9 cellular contexts compared by ENCODE assay signal in genomic region chrX:74232859-74233258, GRCh38.
DNase-seq lines count a peak whose midpoint lies in the region; FAIRE-seq and TF ChIP-seq lines count a peak whose summit lies in the region.
"Had no signal": no experiment of that assay in that cellular context is flagged by ENCODE, and none has a peak within 500 bp of the region (broad histone marks: within the 10 kb centered on the region; RNA-seq: fewer than 3 reads in every experiment).

No MANE protein-coding gene starts in this region.

- peak; percentile 8 for DNase-seq in NOMO-1 treated with DMSO at 0.1 percent for 48 hours (lab: John Stamatoyannopoulos, UW; ENCODE audit: unreplicated experiment)
- no peak for DNase-seq in NOMO-1 treated with dmso at 0.1 percent for 144 hours (lab: John Stamatoyannopoulos, UW; ENCODE audit: unreplicated experiment)
- DNase-seq in NCI-H2171 (lab: John Stamatoyannopoulos, UW), result peak; percentile 17
- DNase-seq in dermis blood vessel endothelial cell, result peak; percentile 68
- peak; percentile 13 for DNase-seq in renal cortical epithelial cell (ENCODE audit: low read depth)
- no peak for DNase-seq in D721Med (ENCODE audit: insufficient read length, low spot score)
- no peak for DNase-seq in stimulated activated CD4-positive, alpha-beta T cell treated with anti-CD3 and anti-CD28 coated beads, Interleukin-2, amount 100 ng/mL, for 48 hours
- DNase-seq in effector CD8-positive, alpha-beta T cell (lab: John Stamatoyannopoulos, UW), result no peak
- DNase-seq: NK-92 treated with Interleukin-12 subunit alpha and Interleukin-12 subunit beta, amount 100 ng/mL, for 24 hours had no signal

- FAIRE-seq in D721Med (lab: Jason Lieb, UNC), result no peak

- no peak for TF ChIP-seq CTCF in D721Med (IDR thresholded peaks at IDR 0.05; ENCODE audit: insufficient read depth, missing control alignments)

Comparison
In these comparisons a context has a peak if more than half of its experiments do, and no peak if none do; other contexts are left out.
1. DNase-seq: peak in NOMO-1 treated with DMSO at 0.1 percent for 48 hours (single experiment), NCI-H2171 (single experiment), dermis blood vessel endothelial cell (single experiment) and renal cortical epithelial cell (single experiment); none in NOMO-1 treated with dmso at 0.1 percent for 144 hours (single experiment), D721Med (single experiment), stimulated activated CD4-positive, alpha-beta T cell treated with anti-CD3 and anti-CD28 coated beads, Interleukin-2, amount 100 ng/mL, for 48 hours (0 of 2) and effector CD8-positive, alpha-beta T cell (single experiment).